Comparison of ENCODE assay signal across 12 cellular contexts in genomic region chr18:70659026-70659726, GRCh38.
A peak's percentile ranks its signal among the peaks of the same experiment; 100 is the strongest.
DNase-seq lines count a peak whose midpoint lies in the region; ATAC-seq lines count a peak whose summit lies in the region.
"Had no signal": no experiment of that assay in that cellular context is flagged by ENCODE, and none has a peak within 500 bp of the region (broad histone marks: within the 10 kb centered on the region; RNA-seq: fewer than 3 reads in every experiment).

No MANE protein-coding gene starts in this region.

- no peaks in the 10 kb centered on the region for H3K9me3 ChIP-seq in aorta (ENCODE audit: control insufficient read depth, low read length)
- H3K9me3 ChIP-seq: lower lobe of right lung, tibial artery had no signal

- 10 to 13% methylated on average over 11 of the region's 11 CpGs for WGBS in aorta, 2 donors

- DNase-seq in stimulated activated naive CD4-positive, alpha-beta T cell (lab: John Stamatoyannopoulos, UW), result peak; percentile 37 to 83 (median 74)
- no peak for DNase-seq in stimulated activated naive CD4-positive, alpha-beta T cell treated with Interleukin-2 at 50 U/mL for 16 hours (lab: John Stamatoyannopoulos, UW)
- DNase-seq in activated T-cell treated with anti-CD3 and anti-CD28 coated beads, Interleukin-2, amount 50 U/mL, for 24 hours, result no peak
- DNase-seq in left cardiac atrium (peak; percentile 25), aorta (no peak), mucosa of gallbladder (ENCODE audit: low spot score) (no peak), superior temporal gyrus (ENCODE audit: extremely low spot score) (no peak), NCI-H1105 (lab: John Stamatoyannopoulos, UW) (no peak)
- DNase-seq: lower lobe of right lung, tibial artery had no signal

- ATAC-seq in left cardiac atrium (peak; percentile 44 to 56), aorta (ENCODE audit: low FRiP score) (peak; percentile 42)
- ATAC-seq: esophagus mucosa had no signal

- H3K4me1 Mint-ChIP-seq in activated T-cell treated with anti-CD3 and anti-CD28 coated beads, Interleukin-2, amount 50 U/mL, for 24 hours (ENCODE audit: low read depth), result peaks cover 50% of the 10 kb centered on the region

- no peak overlapping the region for H3K4me3 ChIP-seq in aorta (ENCODE audit: low read length in 2 of 2)
- H3K4me3 ChIP-seq: lower lobe of right lung, tibial artery had no signal

- H3K27ac ChIP-seq in aorta (ENCODE audit: low read depth in 1 of 2, low read length in 2 of 2), result no peak overlapping the region
- H3K27ac ChIP-seq: C4-2B, lower lobe of right lung, tibial artery had no signal

- H3K27me3 Mint-ChIP-seq in activated T-cell treated with anti-CD3 and anti-CD28 coated beads, Interleukin-2, amount 50 U/mL, for 24 hours, result no peaks in the 10 kb centered on the region

- no peaks in the 10 kb centered on the region for H3K36me3 ChIP-seq in aorta (ENCODE audit: control insufficient read depth in 1 of 2, insufficient read depth in 2 of 2, low read length in 1 of 2)
- H3K36me3 ChIP-seq: lower lobe of right lung, tibial artery had no signal

- intact Hi-C loops in left cardiac atrium (cut with DNase I) (no loop called here), aorta (cut with DNase I) (no loop called here)

- H3K4me3 Mint-ChIP-seq in activated T-cell treated with anti-CD3 and anti-CD28 coated beads, Interleukin-2, amount 50 U/mL, for 24 hours, result peak overlapping the region; percentile 56

- H3K36me3 Mint-ChIP-seq in activated T-cell treated with anti-CD3 and anti-CD28 coated beads, Interleukin-2, amount 50 U/mL, for 24 hours (ENCODE audit: low read depth), result no peaks in the 10 kb centered on the region

- H3K4me1 ChIP-seq in aorta (ENCODE audit: control insufficient read depth in 1 of 2, insufficient read depth in 2 of 2, low read length in 2 of 2), result no peaks in the 10 kb centered on the region
- H3K4me1 ChIP-seq: lower lobe of right lung, tibial artery had no signal

- no peaks in the 10 kb centered on the region for H3K27me3 ChIP-seq in aorta (ENCODE audit: control insufficient read depth in 1 of 2, insufficient read depth in 2 of 2, low read length in 1 of 2)
- H3K27me3 ChIP-seq: tibial artery had no signal

- peak overlapping the region; percentile 74 for H3K27ac Mint-ChIP-seq in activated T-cell treated with anti-CD3 and anti-CD28 coated beads, Interleukin-2, amount 50 U/mL, for 24 hours

- peaks cover 2% of the 10 kb centered on the region for H3K9me3 Mint-ChIP-seq in activated T-cell treated with anti-CD3 and anti-CD28 coated beads, Interleukin-2, amount 50 U/mL, for 24 hours

Comparison
In these comparisons a context has a peak if more than half of its experiments do, and no peak if none do; other contexts are left out.
1. DNase-seq: peak in stimulated activated naive CD4-positive, alpha-beta T cell (6 of 6) and left cardiac atrium (single experiment); none in stimulated activated naive CD4-positive, alpha-beta T cell treated with Interleukin-2 at 50 U/mL for 16 hours (single experiment), activated T-cell treated with anti-CD3 and anti-CD28 coated beads, Interleukin-2, amount 50 U/mL, for 24 hours (single experiment), aorta (0 of 2), mucosa of gallbladder (single experiment), superior temporal gyrus (single experiment) and NCI-H1105 (single experiment).